ENCODE assay signal across 1 cellular context in the genomic region with DNA sequence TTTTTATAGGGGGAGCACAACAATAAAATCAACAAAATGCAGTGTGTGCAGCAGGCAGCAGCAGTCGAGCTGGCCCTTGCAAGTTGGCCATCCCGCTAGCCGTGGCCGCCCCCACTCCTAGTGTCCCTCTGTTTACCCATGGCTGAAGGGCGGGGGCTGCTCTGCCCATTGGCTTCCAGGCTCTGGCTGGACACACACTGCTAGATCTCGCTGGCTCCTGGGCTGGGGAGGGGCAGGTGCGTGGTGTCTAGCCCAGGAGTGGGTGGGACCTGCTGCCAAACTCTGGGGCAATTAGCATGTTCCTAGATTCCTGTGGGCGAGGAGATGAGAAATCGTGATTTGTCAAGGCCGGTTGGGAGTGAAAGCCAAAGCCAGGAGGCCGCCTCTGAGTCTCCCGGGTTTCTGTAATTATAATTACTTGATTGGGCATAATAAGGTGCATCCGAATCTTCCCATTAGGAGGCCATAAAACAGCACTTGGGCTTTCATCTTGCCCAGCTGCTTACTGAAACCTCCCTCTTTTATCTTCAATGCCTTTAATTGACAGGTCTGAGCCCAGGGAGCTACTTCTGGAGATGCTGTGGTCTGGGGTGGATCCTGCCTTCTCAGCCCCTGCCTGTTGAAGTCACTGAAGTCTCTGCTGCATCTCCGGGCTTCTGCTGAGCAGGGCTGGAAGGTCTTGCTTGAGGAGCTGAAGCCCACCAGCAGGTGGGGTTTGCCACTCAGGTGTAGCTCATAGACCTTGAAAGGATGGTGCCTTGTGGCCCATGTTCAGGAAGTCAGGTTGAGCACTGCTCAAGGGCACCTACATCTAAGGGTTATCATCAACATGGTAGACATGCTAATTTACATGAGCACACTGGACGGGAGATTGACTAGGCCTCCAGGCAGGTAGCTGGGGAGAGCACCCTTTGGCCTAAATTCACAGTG.
TF ChIP-seq lines count a peak whose summit lies in the region.

No MANE protein-coding gene starts in this region.

TF ChIP-seq in GM12878, 131 proteins besides CTCF, POLR2A, EP300 and RAD21 (continued from another document):
- TF ChIP-seq NRF1 (conservative IDR thresholded peaks at IDR 0.05; ENCODE audit: low read depth, low read length) (no peak), NR2F1 (conservative IDR thresholded peaks at IDR 0.05) (no peak), GATAD2B (conservative IDR thresholded peaks at IDR 0.05; ENCODE audit: low read depth) (no peak), SPI1 (IDR thresholded peaks at IDR 0.05; ENCODE audit: borderline replicate concordance, insufficient read depth, low read depth, low read length) (no peak), JUNB (IDR thresholded peaks at IDR 0.05) (no peak)
- TF ChIP-seq, protein P1, sequence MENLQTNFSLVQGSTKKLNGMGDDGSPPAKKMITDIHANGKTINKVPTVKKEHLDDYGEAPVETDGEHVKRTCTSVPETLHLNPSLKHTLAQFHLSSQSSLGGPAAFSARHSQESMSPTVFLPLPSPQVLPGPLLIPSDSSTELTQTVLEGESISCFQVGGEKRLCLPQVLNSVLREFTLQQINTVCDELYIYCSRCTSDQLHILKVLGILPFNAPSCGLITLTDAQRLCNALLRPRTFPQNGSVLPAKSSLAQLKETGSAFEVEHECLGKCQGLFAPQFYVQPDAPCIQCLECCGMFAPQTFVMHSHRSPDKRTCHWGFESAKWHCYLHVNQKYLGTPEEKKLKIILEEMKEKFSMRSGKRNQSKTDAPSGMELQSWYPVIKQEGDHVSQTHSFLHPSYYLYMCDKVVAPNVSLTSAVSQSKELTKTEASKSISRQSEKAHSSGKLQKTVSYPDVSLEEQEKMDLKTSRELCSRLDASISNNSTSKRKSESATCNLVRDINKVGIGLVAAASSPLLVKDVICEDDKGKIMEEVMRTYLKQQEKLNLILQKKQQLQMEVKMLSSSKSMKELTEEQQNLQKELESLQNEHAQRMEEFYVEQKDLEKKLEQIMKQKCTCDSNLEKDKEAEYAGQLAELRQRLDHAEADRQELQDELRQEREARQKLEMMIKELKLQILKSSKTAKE (IDR thresholded peaks at IDR 0.05; ENCODE audit: low read depth, poor library complexity, severe bottlenecking): no peak
- TF ChIP-seq, protein P2, sequence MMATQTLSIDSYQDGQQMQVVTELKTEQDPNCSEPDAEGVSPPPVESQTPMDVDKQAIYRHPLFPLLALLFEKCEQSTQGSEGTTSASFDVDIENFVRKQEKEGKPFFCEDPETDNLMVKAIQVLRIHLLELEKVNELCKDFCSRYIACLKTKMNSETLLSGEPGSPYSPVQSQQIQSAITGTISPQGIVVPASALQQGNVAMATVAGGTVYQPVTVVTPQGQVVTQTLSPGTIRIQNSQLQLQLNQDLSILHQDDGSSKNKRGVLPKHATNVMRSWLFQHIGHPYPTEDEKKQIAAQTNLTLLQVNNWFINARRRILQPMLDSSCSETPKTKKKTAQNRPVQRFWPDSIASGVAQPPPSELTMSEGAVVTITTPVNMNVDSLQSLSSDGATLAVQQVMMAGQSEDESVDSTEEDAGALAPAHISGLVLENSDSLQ (IDR thresholded peaks at IDR 0.05): no peak
- TF ChIP-seq, protein P3, sequence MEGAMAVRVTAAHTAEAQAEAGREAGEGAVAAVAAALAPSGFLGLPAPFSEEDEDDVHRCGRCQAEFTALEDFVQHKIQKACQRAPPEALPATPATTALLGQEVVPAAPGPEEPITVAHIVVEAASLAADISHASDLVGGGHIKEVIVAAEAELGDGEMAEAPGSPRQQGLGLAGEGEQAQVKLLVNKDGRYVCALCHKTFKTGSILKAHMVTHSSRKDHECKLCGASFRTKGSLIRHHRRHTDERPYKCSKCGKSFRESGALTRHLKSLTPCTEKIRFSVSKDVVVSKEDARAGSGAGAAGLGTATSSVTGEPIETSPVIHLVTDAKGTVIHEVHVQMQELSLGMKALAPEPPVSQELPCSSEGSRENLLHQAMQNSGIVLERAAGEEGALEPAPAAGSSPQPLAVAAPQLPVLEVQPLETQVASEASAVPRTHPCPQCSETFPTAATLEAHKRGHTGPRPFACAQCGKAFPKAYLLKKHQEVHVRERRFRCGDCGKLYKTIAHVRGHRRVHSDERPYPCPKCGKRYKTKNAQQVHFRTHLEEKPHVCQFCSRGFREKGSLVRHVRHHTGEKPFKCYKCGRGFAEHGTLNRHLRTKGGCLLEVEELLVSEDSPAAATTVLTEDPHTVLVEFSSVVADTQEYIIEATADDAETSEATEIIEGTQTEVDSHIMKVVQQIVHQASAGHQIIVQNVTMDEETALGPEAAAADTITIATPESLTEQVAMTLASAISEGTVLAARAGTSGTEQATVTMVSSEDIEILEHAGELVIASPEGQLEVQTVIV (IDR thresholded peaks at IDR 0.05; ENCODE audit: borderline replicate concordance, partially characterized antibody): no peak
TF ChIP-seq in GM12878: peak in this region for 0.
